In the genomic region with DNA sequence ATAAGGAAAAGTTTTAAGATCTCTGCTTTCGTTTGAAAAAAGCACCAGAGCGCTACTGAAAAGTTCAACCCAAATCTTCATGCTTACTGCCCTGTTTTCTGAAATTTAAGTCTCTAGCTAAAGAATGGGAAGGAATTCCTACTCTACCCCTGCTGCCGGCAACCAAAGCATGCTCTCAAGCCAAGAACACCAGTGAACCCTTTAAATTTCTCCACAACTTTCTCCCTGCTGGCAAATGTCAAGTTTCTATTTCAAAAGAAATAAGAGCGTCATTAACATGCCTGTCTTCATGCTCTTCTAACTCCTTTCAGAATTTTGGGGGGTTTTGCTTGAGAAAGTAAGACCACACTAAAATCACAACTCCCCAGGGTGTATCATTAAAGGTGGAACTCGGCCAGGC, we compare ENCODE assay signal across 5 cellular contexts.
"Had no signal": no experiment of that assay in that cellular context is flagged by ENCODE, and none has a peak within 500 bp of the region (broad histone marks: within the 10 kb centered on the region; RNA-seq: fewer than 3 reads in every experiment).

No MANE protein-coding gene starts in this region.

- H3K4me3 ChIP-seq: GM23248, K562 had no signal

- ATAC-seq: K562 had no signal

- DNase-seq: GM23248, H9, HCEC 1CT, IMR-90 had no signal

- H3K27ac ChIP-seq: GM23248 had no signal
